ENCODE assay signal across 20 cellular contexts in the genomic region with DNA sequence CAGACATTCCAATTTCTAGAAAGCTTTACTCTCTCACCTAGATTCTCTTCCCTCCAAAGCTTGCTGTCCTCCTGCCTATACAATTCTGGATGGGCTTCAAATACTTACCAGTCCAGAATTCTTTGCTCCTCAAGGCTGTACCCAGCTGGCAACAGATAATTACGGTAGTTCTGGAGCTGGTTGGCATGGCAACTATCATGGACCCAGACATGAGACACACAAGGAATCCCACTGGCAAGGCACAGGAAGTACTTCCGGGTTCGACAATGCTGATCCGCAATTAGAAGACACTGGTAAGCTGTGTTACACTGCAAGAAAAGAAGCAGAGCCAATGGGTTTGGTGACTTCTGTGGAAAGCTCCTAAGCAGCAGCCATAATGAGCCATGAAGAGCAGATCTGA. TPM values are rescaled to one million over a fixed set of nuclear protein-coding genes. Genes with fewer than 3 reads are reported as not detected.
A peak's percentile ranks its signal among the peaks of the same experiment; 100 is the strongest.
DNase-seq lines count a peak whose midpoint lies in the region; ATAC-seq lines count a peak whose summit lies in the region.
"Had no signal": no experiment of that assay in that cellular context is flagged by ENCODE, and none has a peak within 500 bp of the region (broad histone marks: within the 10 kb centered on the region; RNA-seq: fewer than 3 reads in every experiment).

No MANE protein-coding gene starts in this region.

- no peak overlapping the region for H2AK5ac ChIP-seq in mesendoderm (ENCODE audit: low read length)

- H3K18ac ChIP-seq in mesendoderm (ENCODE audit: low read length): no peak overlapping the region

- no peaks in the 10 kb centered on the region for H3K4me1 ChIP-seq in mesendoderm (ENCODE audit: control insufficient read depth, low read depth, low read length)
- H3K4me1 ChIP-seq: Caco-2 had no signal

- DNase-seq in NCI-H146 (lab: John Stamatoyannopoulos, UW) (peak; percentile 0), NCI-H146 treated with DMSO at 0.1 percent for 48 hours (lab: John Stamatoyannopoulos, UW; ENCODE audit: unreplicated experiment) (no peak), NCI-H2227 (lab: John Stamatoyannopoulos, UW; ENCODE audit: unreplicated experiment) (peak; percentile 45), mesendoderm (peak; percentile 68)
- DNase-seq in stimulated activated CD4-positive, alpha-beta T cell treated with anti-CD3 and anti-CD28 coated beads, Interleukin-2, amount 100 ng/mL, for 24 hours: no peak
- DNase-seq: 8988T; Caco-2; CD4-positive, alpha-beta T cell; GF-D8; HCEC 1CT; MM.1S; NCI-H1092; NCI-H1694; NCI-H2081 treated with DMSO at 0.1 percent for 48 hours; NCI-H524 had no signal

- no peak overlapping the region for H3K9ac ChIP-seq in mesendoderm (ENCODE audit: low read length)

- H3K27me3 Mint-ChIP-seq in activated T-helper 17 cell treated with anti-CD3 and anti-CD28 coated beads, Interleukin-2, amount 50 U/mL, for 72 hours: no peaks in the 10 kb centered on the region
- H3K27me3 Mint-ChIP-seq: CD4-positive, alpha-beta T cell had no signal

- H3K9me3 Mint-ChIP-seq in activated T-helper 17 cell treated with anti-CD3 and anti-CD28 coated beads, Interleukin-2, amount 50 U/mL, for 72 hours: no peaks in the 10 kb centered on the region
- H3K9me3 Mint-ChIP-seq: CD4-positive, alpha-beta T cell; GM23338 had no signal

- H3K4me3 ChIP-seq in mesendoderm (ENCODE audit: low read length): no peak overlapping the region
- H3K4me3 ChIP-seq: GM23338 had no signal

- peaks cover 99% of the 10 kb centered on the region for H3K36me3 Mint-ChIP-seq in activated T-helper 17 cell treated with anti-CD3 and anti-CD28 coated beads, Interleukin-2, amount 50 U/mL, for 72 hours (ENCODE audit: low read depth)

- peaks cover 21% of the 10 kb centered on the region for H3K36me3 ChIP-seq in mesendoderm (ENCODE audit: control insufficient read depth, insufficient read depth, low read length)

- no peaks in the 10 kb centered on the region for H3K27me3 ChIP-seq in mesendoderm (ENCODE audit: insufficient read depth, low read length, poor library complexity)

- H2BK15ac ChIP-seq in mesendoderm (replicated peaks; ENCODE audit: low read depth): no peak overlapping the region

- no peak overlapping the region for H3K4me2 ChIP-seq in mesendoderm (ENCODE audit: low read length)
- H3K4me2 ChIP-seq: GM23338 had no signal

- no peak overlapping the region for H3K4ac ChIP-seq in mesendoderm (ENCODE audit: low read depth, low read length)

- no peak for ATAC-seq in activated T-helper 17 cell treated with anti-CD3 and anti-CD28 coated beads, Interleukin-2, amount 50 U/mL, for 72 hours (replicated peaks)
- ATAC-seq in HG03196 (IDR thresholded peaks at IDR 0.05; ENCODE audit: unreplicated experiment): no peak
- no peak for ATAC-seq in HG03378 (IDR thresholded peaks at IDR 0.05; ENCODE audit: unreplicated experiment)
- ATAC-seq: GM23338, Right ventricle myocardium inferior had no signal

- no peak overlapping the region for H3K27ac ChIP-seq in mesendoderm (ENCODE audit: low read depth, low read length)

- H3K4me3 Mint-ChIP-seq in activated T-helper 17 cell treated with anti-CD3 and anti-CD28 coated beads, Interleukin-2, amount 50 U/mL, for 72 hours: no peak overlapping the region
- H3K4me3 Mint-ChIP-seq: CD4-positive, alpha-beta T cell; GM23338 had no signal

- H2BK5ac ChIP-seq in mesendoderm (ENCODE audit: low read length): no peak overlapping the region

- no peaks in the 10 kb centered on the region for H3K79me2 ChIP-seq in mesendoderm (ENCODE audit: control insufficient read depth, insufficient read depth, low read length)

- no peaks in the 10 kb centered on the region for H3K79me1 ChIP-seq in mesendoderm (ENCODE audit: low read length)

- H3K4me1 Mint-ChIP-seq in activated T-helper 17 cell treated with anti-CD3 and anti-CD28 coated beads, Interleukin-2, amount 50 U/mL, for 72 hours: peaks cover 4% of the 10 kb centered on the region
- H3K4me1 Mint-ChIP-seq: GM23338 had no signal

- peak overlapping the region; percentile 31 for H3K27ac Mint-ChIP-seq in activated T-helper 17 cell treated with anti-CD3 and anti-CD28 coated beads, Interleukin-2, amount 50 U/mL, for 72 hours
- H3K27ac Mint-ChIP-seq: CD4-positive, alpha-beta T cell; GM23338 had no signal

- H3K23ac ChIP-seq in mesendoderm (ENCODE audit: low read length): no peak overlapping the region

- H4K8ac ChIP-seq in mesendoderm (ENCODE audit: low read depth, low read length): no peak overlapping the region

- no peak overlapping the region for H2BK120ac ChIP-seq in mesendoderm (ENCODE audit: low read depth, low read length)

- H3K56ac ChIP-seq in mesendoderm (ENCODE audit: low read length): no peak overlapping the region

- no CpG with 5 or more reads among the region's 4 CpGs for WGBS in mesendoderm (ENCODE audit: extremely low coverage, insufficient coverage, low lambda C conversion rate)

- no peak overlapping the region for H4K5ac ChIP-seq in mesendoderm (ENCODE audit: low read length)

RNA-seq across cellular contexts. Expression of a gene that starts 37.9 kb away (rescaled TPM):
- 10 to 100 TPM; 32.3 to 41.3 TPM for total RNA-seq in activated T-helper 17 cell treated with anti-CD3 and anti-CD28 coated beads, Interleukin-2, amount 50 U/mL, for 72 hours
- polyA plus RNA-seq in mesendoderm (2013, experiment 1 of 2): 12.0 TPM
- 11.8 TPM for polyA plus RNA-seq in mesendoderm (2013, experiment 2 of 2)

RNA-seq across cellular contexts. Expression of a gene that starts 37.9 kb away (rescaled TPM):
- total RNA-seq in activated T-helper 17 cell treated with anti-CD3 and anti-CD28 coated beads, Interleukin-2, amount 50 U/mL, for 72 hours: 10 to 100 TPM; 18.6 to 20.6 TPM
- 15.8 TPM for polyA plus RNA-seq in mesendoderm (2013, experiment 1 of 2)
- polyA plus RNA-seq in mesendoderm (2013, experiment 2 of 2): 16.0 TPM

Comparison
In these comparisons a context has a peak if more than half of its experiments do, and no peak if none do; other contexts are left out.
1. DNase-seq: peak in NCI-H146 (single experiment), NCI-H2227 (single experiment) and mesendoderm (single experiment); none in NCI-H146 treated with DMSO at 0.1 percent for 48 hours (single experiment) and stimulated activated CD4-positive, alpha-beta T cell treated with anti-CD3 and anti-CD28 coated beads, Interleukin-2, amount 100 ng/mL, for 24 hours (0 of 2).